In the genomic region with DNA sequence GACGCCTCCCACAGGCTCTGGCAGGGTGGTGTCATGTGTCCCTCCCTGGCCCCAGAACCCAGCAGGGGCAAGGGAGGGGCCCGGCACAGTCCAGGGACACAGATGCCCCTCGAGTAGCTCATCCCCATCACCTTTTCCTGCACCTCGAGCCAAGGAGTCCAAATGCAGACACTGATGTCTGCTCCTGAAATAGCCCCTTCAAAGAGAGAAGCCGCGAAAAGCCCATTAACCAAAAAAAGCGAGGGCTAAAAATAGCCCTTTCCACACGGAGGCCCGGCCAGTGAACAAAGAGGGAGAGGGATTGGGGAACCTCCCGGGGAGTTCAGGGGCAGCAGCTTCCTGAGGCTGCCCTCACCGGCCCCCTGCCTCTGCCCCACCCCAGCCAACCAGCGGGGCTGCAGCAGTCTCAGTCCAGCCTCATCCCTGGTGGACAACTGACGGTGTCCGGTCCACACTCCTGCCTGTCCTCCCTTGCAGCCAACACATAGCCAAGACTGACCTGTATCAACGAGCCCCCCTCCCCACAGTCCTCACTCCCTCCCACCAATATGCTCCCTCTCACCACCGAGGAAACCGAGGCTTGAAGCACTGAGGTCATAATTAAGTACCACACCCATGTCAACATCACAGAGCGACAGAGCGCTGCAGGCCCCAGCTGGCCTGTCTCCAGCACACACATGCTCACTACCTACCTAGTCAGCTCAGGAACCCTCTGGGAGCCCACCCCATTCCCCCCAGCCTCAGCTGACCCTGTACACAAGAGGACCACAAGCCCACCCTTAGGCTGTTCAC, we compare ENCODE assay signal across 11 cellular contexts. TPM values are rescaled to one million over a fixed set of nuclear protein-coding genes. Genes with fewer than 3 reads are reported as not detected.
A peak's percentile ranks its signal among the peaks of the same experiment; 100 is the strongest.
DNase-seq lines count a peak whose midpoint lies in the region; ATAC-seq, FAIRE-seq and TF ChIP-seq lines count a peak whose summit lies in the region.
"Had no signal": no experiment of that assay in that cellular context is flagged by ENCODE, and none has a peak within 500 bp of the region (broad histone marks: within the 10 kb centered on the region; RNA-seq: fewer than 3 reads in every experiment).

No MANE protein-coding gene starts in this region.

- peak overlapping the region; percentile 64 for H3K18ac ChIP-seq in trophoblast cell (ENCODE audit: low read length)

- H3K14ac ChIP-seq in trophoblast cell (ENCODE audit: low read length): no peak overlapping the region

- H3K36me3 ChIP-seq in CD8-positive, alpha-beta T cell (ENCODE audit: insufficient read depth, low read length): peaks cover 88% of the 10 kb centered on the region
- H3K36me3 ChIP-seq in cardiac muscle cell (peaks cover 58% of the 10 kb centered on the region), trophoblast cell (ENCODE audit: control insufficient read depth in 1 of 2, insufficient read depth in 2 of 2, low read length in 2 of 2) (peaks cover 96 to 98% of the 10 kb centered on the region in 2 experiments)

- no peak overlapping the region for H2BK5ac ChIP-seq in trophoblast cell (ENCODE audit: low read depth, low read length, poor library complexity)

- H3K4me3 Mint-ChIP-seq in CD8-positive, alpha-beta T cell: peak overlapping the region; percentile 49
- H3K4me3 Mint-ChIP-seq in activated CD4-positive, alpha-beta memory T cell treated with anti-CD3 and anti-CD28 coated beads, Interleukin-2, amount 10 ng/mL, durations not matched to agents 7 days and 5 days: peak overlapping the region; percentile 51
- H3K4me3 Mint-ChIP-seq: neural crest cell had no signal

- no peaks in the 10 kb centered on the region for H3K27me3 ChIP-seq in CD8-positive, alpha-beta T cell (ENCODE audit: insufficient read depth, low read length)
- no peaks in the 10 kb centered on the region for H3K27me3 ChIP-seq in cardiac muscle cell
- H3K27me3 ChIP-seq in trophoblast cell (ENCODE audit: insufficient read depth, low read length): no peaks in the 10 kb centered on the region

- WGBS in trophoblast cell (ENCODE audit: extremely low coverage, insufficient coverage, insufficient read length): no CpG with 5 or more reads among the region's 19 CpGs

- no peak overlapping the region for H4K8ac ChIP-seq in trophoblast cell (ENCODE audit: low read depth, low read length)

- no peak overlapping the region for H3K9ac ChIP-seq in trophoblast cell (ENCODE audit: low read length)

- TF ChIP-seq CTCF in CD8-positive, alpha-beta T cell (IDR thresholded peaks at IDR 0.05): no peak
- no peak for TF ChIP-seq CTCF in cardiac muscle cell (IDR thresholded peaks at IDR 0.05; ENCODE audit: low read depth, low read length)

- H3K4ac ChIP-seq in trophoblast cell (ENCODE audit: low read depth, low read length): peak overlapping the region; percentile 41

- H4K12ac ChIP-seq in trophoblast cell (ENCODE audit: low read depth, low read length): no peak overlapping the region

- no peak overlapping the region for H4K91ac ChIP-seq in trophoblast cell (ENCODE audit: low read depth, low read length)

- no peak overlapping the region for H2BK12ac ChIP-seq in trophoblast cell (ENCODE audit: low read length)

- peaks cover 96% of the 10 kb centered on the region for H3K36me3 Mint-ChIP-seq in CD8-positive, alpha-beta T cell
- peaks cover 90% of the 10 kb centered on the region for H3K36me3 Mint-ChIP-seq in activated CD4-positive, alpha-beta memory T cell treated with anti-CD3 and anti-CD28 coated beads, Interleukin-2, amount 10 ng/mL, durations not matched to agents 7 days and 5 days (ENCODE audit: low read depth)

- CTCF ChIA-PET in CD8-positive, alpha-beta T cell (lab: Charles Lee): interaction anchor here (1.1 to 2.1 kb wide), 3 partner anchors 9 to 311 kb away, joined by 3 to 6 read pairs (median 3); no protein-coding TSS in a partner anchor
- CTCF ChIA-PET in activated CD4-positive, alpha-beta memory T cell treated with anti-CD3 and anti-CD28 coated beads, Interleukin-2, amount 10 ng/mL, durations not matched to agents 7 days and 5 days (lab: Charles Lee): interaction anchor here (1.3 kb wide), 1 partner anchor 30 kb away, joined by 3 read pairs; no protein-coding TSS in a partner anchor

- peak overlapping the region; percentile 93 for H3K27ac Mint-ChIP-seq in CD8-positive, alpha-beta T cell
- H3K27ac Mint-ChIP-seq in activated CD4-positive, alpha-beta memory T cell treated with anti-CD3 and anti-CD28 coated beads, Interleukin-2, amount 10 ng/mL, durations not matched to agents 7 days and 5 days: peak overlapping the region; percentile 95

- peaks cover 62% of the 10 kb centered on the region for H3K4me1 ChIP-seq in CD8-positive, alpha-beta T cell (ENCODE audit: insufficient read depth, low read length)
- peaks cover 53% of the 10 kb centered on the region for H3K4me1 ChIP-seq in cardiac muscle cell (ENCODE audit: low read depth)
- peaks cover 30 to 42% of the 10 kb centered on the region in 2 experiments for H3K4me1 ChIP-seq in trophoblast cell (ENCODE audit: control insufficient read depth in 1 of 2, insufficient read depth in 2 of 2, low read length in 2 of 2)

- no peak overlapping the region for H3K4me3 ChIP-seq in CD8-positive, alpha-beta T cell (ENCODE audit: low read depth, low read length)
- H3K4me3 ChIP-seq in cardiac muscle cell (no peak overlapping the region), trophoblast cell (ENCODE audit: low read depth, low read length) (no peak overlapping the region)
- H3K4me3 ChIP-seq: PC-9 had no signal

- POLR2A ChIA-PET in CD8-positive, alpha-beta T cell (lab: Charles Lee): interaction anchor here (0.7 to 2.1 kb wide), 4 partner anchors 9 to 25 kb away, joined by 3 to 11 read pairs (median 6); a partner anchor contains a TSS
- POLR2A ChIA-PET in activated CD4-positive, alpha-beta memory T cell treated with anti-CD3 and anti-CD28 coated beads, Interleukin-2, amount 10 ng/mL, durations not matched to agents 7 days and 5 days (lab: Charles Lee): interaction anchor here (0.7 to 23.4 kb wide), 4 partner anchors 14 to 89 kb away, joined by 3 to 503 read pairs (median 4); a partner anchor contains a TSS

- peak in 1 of 7 experiments; percentile 35 for DNase-seq in CD8-positive, alpha-beta T cell
- DNase-seq in activated CD4-positive, alpha-beta memory T cell treated with anti-CD3 and anti-CD28 coated beads, Interleukin-2, amount 10 ng/mL, durations not matched to agents 7 days and 5 days: no peak
- DNase-seq in cardiac muscle cell (ENCODE audit: low read depth in 1 of 2, low spot score in 1 of 2): peak in 1 of 2 donors; percentile 77
- DNase-seq in trophoblast cell: no peak
- DNase-seq in GM19239 (ENCODE audit: insufficient read length, low spot score): no peak
- DNase-seq in NCI-H1436 treated with DMSO at 0.1 percent for 48 hours (lab: John Stamatoyannopoulos, UW): no peak
- DNase-seq: activated CD4-positive, alpha-beta T cell treated with anti-CD3 and anti-CD28 coated beads, Interleukin-2, amount 50 U/mL, for 48 hours; PC-9 had no signal

- no peak overlapping the region for H2BK120ac ChIP-seq in trophoblast cell (ENCODE audit: insufficient read depth, low read length, poor library complexity)

- no peak for ATAC-seq in CD8-positive, alpha-beta T cell
- ATAC-seq in GM21717 (IDR thresholded peaks at IDR 0.05; ENCODE audit: unreplicated experiment): no peak
- ATAC-seq in HG03457 (IDR thresholded peaks at IDR 0.05; ENCODE audit: unreplicated experiment): no peak

- peak overlapping the region; percentile 20 for H2AFZ ChIP-seq in trophoblast cell (ENCODE audit: insufficient read depth, low read length, poor library complexity)
- H2AFZ ChIP-seq: PC-9 had no signal

- no peak overlapping the region for H3K23ac ChIP-seq in trophoblast cell (ENCODE audit: low read length)

- H3K9me3 ChIP-seq in CD8-positive, alpha-beta T cell (ENCODE audit: low read length): no peaks in the 10 kb centered on the region
- no peaks in the 10 kb centered on the region for H3K9me3 ChIP-seq in cardiac muscle cell (ENCODE audit: low read depth)
- H3K9me3 ChIP-seq in trophoblast cell (ENCODE audit: insufficient read depth, low read depth, low read length): peaks cover 3% of the 10 kb centered on the region

- H3K9me3 Mint-ChIP-seq in CD8-positive, alpha-beta T cell: no peaks in the 10 kb centered on the region
- no peaks in the 10 kb centered on the region for H3K9me3 Mint-ChIP-seq in activated CD4-positive, alpha-beta memory T cell treated with anti-CD3 and anti-CD28 coated beads, Interleukin-2, amount 10 ng/mL, durations not matched to agents 7 days and 5 days
- H3K9me3 Mint-ChIP-seq: neural crest cell had no signal

- H3K79me1 ChIP-seq in trophoblast cell (ENCODE audit: low read length): peaks cover 6% of the 10 kb centered on the region

- H3K4me2 ChIP-seq in trophoblast cell (ENCODE audit: low read length): no peak overlapping the region
- H3K4me2 ChIP-seq: PC-9 had no signal

- H3K4me1 Mint-ChIP-seq in CD8-positive, alpha-beta T cell (ENCODE audit: low read depth): peaks cover 80% of the 10 kb centered on the region
- peaks cover 70% of the 10 kb centered on the region for H3K4me1 Mint-ChIP-seq in activated CD4-positive, alpha-beta memory T cell treated with anti-CD3 and anti-CD28 coated beads, Interleukin-2, amount 10 ng/mL, durations not matched to agents 7 days and 5 days

- intact Hi-C loops in CD8-positive, alpha-beta T cell (cut with DNase I, micrococcal nuclease): loop anchor here in 1 of 2 experiments (10.0 kb wide), 1 partner anchor 442 kb away; no protein-coding TSS in a partner anchor

- H3K79me2 ChIP-seq in trophoblast cell (ENCODE audit: control insufficient read depth, insufficient read depth, low read length, poor library complexity): peaks cover 29% of the 10 kb centered on the region

- no peak for FAIRE-seq in GM19239 (lab: Jason Lieb, UNC)

- no peaks in the 10 kb centered on the region for H3K27me3 Mint-ChIP-seq in CD8-positive, alpha-beta T cell (ENCODE audit: low read depth)
- no peaks in the 10 kb centered on the region for H3K27me3 Mint-ChIP-seq in activated CD4-positive, alpha-beta memory T cell treated with anti-CD3 and anti-CD28 coated beads, Interleukin-2, amount 10 ng/mL, durations not matched to agents 7 days and 5 days

- H2AK5ac ChIP-seq in trophoblast cell (ENCODE audit: low read length): no peak overlapping the region

- peak overlapping the region; percentile 35 for H3K27ac ChIP-seq in CD8-positive, alpha-beta T cell (ENCODE audit: low read depth, low read length)
- H3K27ac ChIP-seq in cardiac muscle cell: peak overlapping the region; percentile 97
- H3K27ac ChIP-seq in trophoblast cell (ENCODE audit: low read depth, low read length): peak overlapping the region; percentile 54
- H3K27ac ChIP-seq: PC-9 had no signal

RNA-seq across cellular contexts. Expression of a gene that starts 23.9 kb away (rescaled TPM):
- 100 to 1,000 TPM; 220 to 224 TPM for total RNA-seq in CD8-positive, alpha-beta T cell
- total RNA-seq in activated CD4-positive, alpha-beta memory T cell treated with anti-CD3 and anti-CD28 coated beads, Interleukin-2, amount 10 ng/mL, durations not matched to agents 7 days and 5 days: 100 to 1,000 TPM; 463 to 465 TPM
- 198 and 258 TPM in 2 replicates for total RNA-seq in cardiac muscle cell
- 276 and 347 TPM in 2 replicates for polyA plus RNA-seq in cardiac muscle cell
- polyA plus RNA-seq in trophoblast cell (2013): 349 and 360 TPM in 2 replicates

Comparison
In these comparisons a context has a peak if more than half of its experiments do, and no peak if none do; other contexts are left out.
1. H3K27ac ChIP-seq: peak in every context shown above with its lines; median percentile 97 in cardiac muscle cell; 54 in trophoblast cell; 35 in CD8-positive, alpha-beta T cell.